In genomic region chr10:95693668-95694534, GRCh38 we compare ENCODE assay signal across 1 cellular context.
TF ChIP-seq lines count a peak whose summit lies in the region.

TCTN3 (minus strand) TSS chr10:95693927; CDS start chr10:95693899, 28 bp downstream.

TF ChIP-seq in K562, 482 proteins besides CTCF, POLR2A, EP300 and RAD21 (continued from another document and continues in another):
- peak; percentile 96 for TF ChIP-seq DEAF1 (CRISPR knock-in tag; IDR thresholded peaks at IDR 0.05)
- TF ChIP-seq HNRNPL (IDR thresholded peaks at IDR 0.05; ENCODE audit: low read depth, low read length), result no peak
- peak; percentile 94; the same call in 1 of the 2 replicates for TF ChIP-seq MBD2 (IDR thresholded peaks at IDR 0.05; ENCODE audit: borderline replicate concordance, low read depth)
- TF ChIP-seq ZNF217 (CRISPR knock-in tag; IDR thresholded peaks at IDR 0.05), result no peak
- TF ChIP-seq CSDE1 (IDR thresholded peaks at IDR 0.05), result peak in 1 of 2 experiments; percentile 95; a peak in 2 of 4 replicates
- TF ChIP-seq NEUROD1 (IDR thresholded peaks at IDR 0.05; ENCODE audit: borderline replicate concordance, low read depth, low read length, partially characterized antibody), result peak; percentile 34
- TF ChIP-seq ZC3H11A (IDR thresholded peaks at IDR 0.05; ENCODE audit: low read depth, low read length), result 0 out of 2 replicates have a peak, but pooled peaks have one; percentile 46
- no peak for TF ChIP-seq RAD51 (IDR thresholded peaks at IDR 0.05; ENCODE audit: borderline replicate concordance, low read depth)
- TF ChIP-seq FOSL1 (tag; conservative IDR thresholded peaks at IDR 0.05), result no peak
- TF ChIP-seq ZFPM2 (CRISPR knock-in tag; IDR thresholded peaks at IDR 0.05), result no peak
- no peak for TF ChIP-seq TARDBP (IDR thresholded peaks at IDR 0.05)
- TF ChIP-seq KAT7 (CRISPR knock-in tag; IDR thresholded peaks at IDR 0.05; ENCODE audit: borderline replicate concordance), result no peak
- peak; percentile 87 for TF ChIP-seq BMI1 (IDR thresholded peaks at IDR 0.05; ENCODE audit: low read length)
- TF ChIP-seq ASH1L (IDR thresholded peaks at IDR 0.05; ENCODE audit: borderline replicate concordance, low read depth, partially characterized antibody), result peak; percentile 87
- TF ChIP-seq SRSF1 (IDR thresholded peaks at IDR 0.05; ENCODE audit: low read depth, low read length), result no peak
- TF ChIP-seq NONO (IDR thresholded peaks at IDR 0.05; ENCODE audit: low read depth in 2 of 2, low read length in 1 of 2), result 0 out of 4 replicates have a peak, but pooled peaks of 1 of the 2 experiments have one; percentile 16
- TF ChIP-seq HDAC6 (IDR thresholded peaks at IDR 0.05; ENCODE audit: low read depth, low read length), result no peak
- TF ChIP-seq ZNF23 (CRISPR knock-in tag; IDR thresholded peaks at IDR 0.05), result no peak
- no peak for TF ChIP-seq THAP12 (CRISPR knock-in tag; IDR thresholded peaks at IDR 0.05)
- TF ChIP-seq MTA1 (IDR thresholded peaks at IDR 0.05; ENCODE audit: borderline replicate concordance), result peak; percentile 91
- no peak for TF ChIP-seq TCF15 (CRISPR knock-in tag; IDR thresholded peaks at IDR 0.05)
- TF ChIP-seq ELK3 (CRISPR knock-in tag; IDR thresholded peaks at IDR 0.05), result no peak
- peak; percentile 80 for TF ChIP-seq ATF1 (CRISPR knock-in tag; IDR thresholded peaks at IDR 0.05)
- peak; percentile 97 for TF ChIP-seq ATF1 (tag; IDR thresholded peaks at IDR 0.05)
- TF ChIP-seq CEBPZ (IDR thresholded peaks at IDR 0.05; ENCODE audit: borderline replicate concordance, low read depth, low read length), result no peak
- peak; percentile 66 for TF ChIP-seq MXI1 (IDR thresholded peaks at IDR 0.05; ENCODE audit: low read depth, low read length)
- no peak for TF ChIP-seq ZNF184 (CRISPR knock-in tag; IDR thresholded peaks at IDR 0.05)
- TF ChIP-seq HINFP (tag; conservative IDR thresholded peaks at IDR 0.05; ENCODE audit: low read depth), result no peak
- peak; percentile 83 to 92 for TF ChIP-seq MNT (conservative IDR thresholded peaks at IDR 0.05)
- TF ChIP-seq HIVEP1 (CRISPR knock-in tag; IDR thresholded peaks at IDR 0.05), result no peak
- TF ChIP-seq FOXJ2 (tag; IDR thresholded peaks at IDR 0.05), result peak; percentile 47; the same call in 1 of the 2 replicates
- peak; percentile 71 for TF ChIP-seq MAX (CRISPR knock-in tag; IDR thresholded peaks at IDR 0.05)
- peak; percentile 100 for TF ChIP-seq RFX1 (IDR thresholded peaks at IDR 0.05)
- peak; percentile 97 for TF ChIP-seq CREM (IDR thresholded peaks at IDR 0.05; ENCODE audit: low read depth)
- TF ChIP-seq ZNF263 (CRISPR knock-in tag; IDR thresholded peaks at IDR 0.05; ENCODE audit: borderline replicate concordance), result no peak
- TF ChIP-seq ZNF696 (CRISPR knock-in tag; conservative IDR thresholded peaks at IDR 0.05), result no peak
- TF ChIP-seq CBX3 (IDR thresholded peaks at IDR 0.05; ENCODE audit: borderline replicate concordance in 1 of 2, low read length in 2 of 2), result 0 out of 3 replicates have a peak, but pooled peaks of 1 of the 2 experiments have one; percentile 31
- TF ChIP-seq KLF1 (tag; IDR thresholded peaks at IDR 0.05), result no peak
- TF ChIP-seq SNAPC5 (CRISPR knock-in tag; IDR thresholded peaks at IDR 0.05), result no peak
- no peak for TF ChIP-seq PHF21A (IDR thresholded peaks at IDR 0.05; ENCODE audit: borderline replicate concordance, low read depth)
- TF ChIP-seq CREBBP (IDR thresholded peaks at IDR 0.05; ENCODE audit: low read depth, low read length), result no peak
- no peak for TF ChIP-seq NELFE (IDR thresholded peaks at IDR 0.05; ENCODE audit: insufficient read depth, insufficient read length)
- TF ChIP-seq EP400 (IDR thresholded peaks at IDR 0.05), result peak; percentile 89
- peak; percentile 64; the same call in 1 of the 2 replicates for TF ChIP-seq ARID2 (IDR thresholded peaks at IDR 0.05)
- no peak for TF ChIP-seq TEAD4 (IDR thresholded peaks at IDR 0.05; ENCODE audit: low read length)
- no peak for TF ChIP-seq TEAD4 (CRISPR knock-in tag; IDR thresholded peaks at IDR 0.05; ENCODE audit: borderline replicate concordance)
- TF ChIP-seq CAMTA2 (CRISPR knock-in tag; conservative IDR thresholded peaks at IDR 0.05), result no peak
- TF ChIP-seq NUFIP1 (IDR thresholded peaks at IDR 0.05; ENCODE audit: partially characterized antibody), result no peak
- no peak for TF ChIP-seq ZNF507 (tag; conservative IDR thresholded peaks at IDR 0.05)
- no peak for TF ChIP-seq ZNF57 (CRISPR knock-in tag; IDR thresholded peaks at IDR 0.05)
- no peak for TF ChIP-seq PTRF (tag; IDR thresholded peaks at IDR 0.05)
- no peak for TF ChIP-seq MYNN (IDR thresholded peaks at IDR 0.05)
- no peak for TF ChIP-seq MYNN (CRISPR knock-in tag; IDR thresholded peaks at IDR 0.05)
- TF ChIP-seq ZNF778 (CRISPR knock-in tag; IDR thresholded peaks at IDR 0.05), result no peak
- peak; percentile 85 for TF ChIP-seq ATF7 (IDR thresholded peaks at IDR 0.05)
- TF ChIP-seq HNRNPLL (IDR thresholded peaks at IDR 0.05; ENCODE audit: low read depth, low read length, poor library complexity, severe bottlenecking), result peak; percentile 71
- no peak for TF ChIP-seq KAT2B (IDR thresholded peaks at IDR 0.05; ENCODE audit: low read depth, low read length)
- TF ChIP-seq MAZ (CRISPR knock-in tag; conservative IDR thresholded peaks at IDR 0.05 in 1 of 2, IDR thresholded peaks at IDR 0.05 in 1 of 2), result peak; percentile 42 to 87; a peak in 2 of 4 replicates
- 0 out of 2 replicates have a peak, but pooled peaks have one; percentile 46 for TF ChIP-seq KLF13 (tag; IDR thresholded peaks at IDR 0.05; ENCODE audit: borderline replicate concordance, low read depth)
- TF ChIP-seq HMG20A (CRISPR knock-in tag; conservative IDR thresholded peaks at IDR 0.05), result no peak
- TF ChIP-seq ZEB2 (IDR thresholded peaks at IDR 0.05), result no peak
- peak; percentile 86 for TF ChIP-seq XRCC5 (IDR thresholded peaks at IDR 0.05; ENCODE audit: low read depth, low read length)
- peak; percentile 88 for TF ChIP-seq CC2D1A (IDR thresholded peaks at IDR 0.05)
- TF ChIP-seq KDM1A (IDR thresholded peaks at IDR 0.05), result no peak
- TF ChIP-seq SIN3A (IDR thresholded peaks at IDR 0.05; ENCODE audit: borderline replicate concordance in 2 of 2, control insufficient read depth in 1 of 2, low read depth in 2 of 2, low read length in 2 of 2), result peak; percentile 33 to 65; a peak in 1 of 4 replicates
- TF ChIP-seq ESRRB (CRISPR knock-in tag; IDR thresholded peaks at IDR 0.05; ENCODE audit: borderline replicate concordance), result no peak
- TF ChIP-seq ZNF639 (CRISPR knock-in tag; conservative IDR thresholded peaks at IDR 0.05 in 1 of 2, IDR thresholded peaks at IDR 0.05 in 1 of 2), result 0 out of 4 replicates have a peak, but pooled peaks of 1 of the 2 experiments have one; percentile 27
